In the genomic region with DNA sequence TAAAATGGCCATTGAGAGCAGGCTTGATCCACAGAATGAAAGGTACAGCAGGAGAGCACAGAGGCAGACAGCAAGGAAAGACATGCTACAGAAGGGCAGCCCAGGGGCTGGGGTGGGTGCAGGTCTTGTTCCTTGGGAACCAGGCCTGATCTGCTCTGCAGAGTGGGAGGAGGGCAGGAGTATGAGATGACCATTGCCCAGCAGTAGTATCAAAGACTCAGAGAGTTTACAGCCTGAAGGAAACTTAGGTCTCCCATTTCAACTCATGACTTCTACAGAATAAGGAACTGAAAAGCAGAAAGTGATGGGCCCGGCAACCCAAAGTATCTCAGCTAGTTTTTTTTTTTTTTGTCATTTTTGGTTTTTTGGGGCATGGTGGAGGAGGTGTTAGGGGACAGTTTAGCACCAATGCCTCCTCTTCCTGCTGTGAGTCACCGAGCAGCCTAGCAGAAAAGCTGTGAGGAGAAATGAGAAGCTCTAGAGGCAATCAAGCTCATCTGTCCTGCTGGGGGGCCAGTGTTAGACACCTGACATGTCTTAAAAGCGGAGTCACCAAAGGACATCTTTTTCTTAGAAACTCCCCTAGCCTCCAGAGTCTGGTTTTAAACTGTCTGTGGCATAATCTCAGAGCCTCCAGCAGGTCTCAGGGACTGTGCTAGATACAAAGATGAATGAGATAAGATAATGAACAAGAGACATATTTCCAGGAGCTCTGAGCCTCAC, we compare ENCODE assay signal across 8 cellular contexts.
A peak's percentile ranks its signal among the peaks of the same experiment; 100 is the strongest.
DNase-seq lines count a peak whose midpoint lies in the region; ATAC-seq and TF ChIP-seq lines count a peak whose summit lies in the region.

No MANE protein-coding gene starts in this region.

- in situ Hi-C loops in HAP-1 (cut with MboI; ENCODE audit: low sequenced_read_pairs), result no loop called here

- ATAC-seq in HG03558 (IDR thresholded peaks at IDR 0.05; ENCODE audit: extremely low read depth, unreplicated experiment), result peak; percentile 31

- H3K36me3 ChIP-seq in HAP-1 (replicated peaks), result no peaks in the 10 kb centered on the region

- DNase-seq in GM20000 (ENCODE audit: low spot score), result peak; percentile 58
- DNase-seq in activated gamma-delta T cell (lab: John Stamatoyannopoulos, UW), result peak; percentile 7
- DNase-seq in stimulated activated CD8-positive, alpha-beta memory T cell treated with anti-CD3 and anti-CD28 coated beads, Interleukin-15, amount 100 ng/mL, for 4 hours (ENCODE audit: low read depth in 2 of 2), result peak; percentile 36 to 38
- no peak for DNase-seq in pons (ENCODE audit: low spot score)
- DNase-seq in NCI-H748 treated with DMSO at 0.1 percent for 48 hours (lab: John Stamatoyannopoulos, UW), result no peak
- DNase-seq in HAP-1 (ENCODE audit: low spot score in 2 of 2), result no peak

- TF ChIP-seq CTCF in GM12875 (IDR thresholded peaks at IDR 0.05; ENCODE audit: borderline replicate concordance, insufficient read depth, low read depth, low read length), result no peak
- no peak for TF ChIP-seq CTCF in GM20000 (IDR thresholded peaks at IDR 0.05; ENCODE audit: extremely low read depth, missing control alignments)

- H3K4me1 ChIP-seq in HAP-1, result no peaks in the 10 kb centered on the region

- no peaks in the 10 kb centered on the region for H3K9me3 ChIP-seq in HAP-1

- H3K27me3 ChIP-seq in HAP-1 (ENCODE audit: low read depth), result no peaks in the 10 kb centered on the region

- H3K4me3 ChIP-seq in GM12875 (ENCODE audit: low read depth, low read length) (peak overlapping the region; percentile 46), HAP-1 (no peak overlapping the region)

Comparison
In these comparisons a context has a peak if more than half of its experiments do, and no peak if none do; other contexts are left out.
1. DNase-seq: peak in GM20000 (single experiment), activated gamma-delta T cell (single experiment) and stimulated activated CD8-positive, alpha-beta memory T cell treated with anti-CD3 and anti-CD28 coated beads, Interleukin-15, amount 100 ng/mL, for 4 hours (2 of 2); none in pons (single experiment), NCI-H748 treated with DMSO at 0.1 percent for 48 hours (single experiment) and HAP-1 (0 of 2).